1 cellular context compared by ENCODE assay signal in genomic region chr5:82334085-82334680, GRCh38.
TF ChIP-seq lines count a peak whose summit lies in the region.

No MANE protein-coding gene starts in this region.

TF ChIP-seq in IMR-90, 13 proteins besides CTCF, POLR2A, EP300 and RAD21:
- TF ChIP-seq CEBPB (IDR thresholded peaks at IDR 0.05; ENCODE audit: low read depth, low read length) (no peak), BHLHE40 (IDR thresholded peaks at IDR 0.05; ENCODE audit: low read depth, low read length) (no peak), MAZ (IDR thresholded peaks at IDR 0.05; ENCODE audit: borderline replicate concordance, low read depth, low read length) (no peak)
TF ChIP-seq in IMR-90: peak in this region for 0.
